In genomic region chr12:94761559-94761958, GRCh38 we compare ENCODE assay signal across 1 cellular context.
A peak's percentile ranks its signal among the peaks of the same experiment; 100 is the strongest.
TF ChIP-seq lines count a peak whose summit lies in the region.

No MANE protein-coding gene starts in this region.

TF ChIP-seq in SK-N-SH, 30 proteins besides CTCF, POLR2A, EP300 and RAD21 (continued from another document):
- TF ChIP-seq, protein P1, sequence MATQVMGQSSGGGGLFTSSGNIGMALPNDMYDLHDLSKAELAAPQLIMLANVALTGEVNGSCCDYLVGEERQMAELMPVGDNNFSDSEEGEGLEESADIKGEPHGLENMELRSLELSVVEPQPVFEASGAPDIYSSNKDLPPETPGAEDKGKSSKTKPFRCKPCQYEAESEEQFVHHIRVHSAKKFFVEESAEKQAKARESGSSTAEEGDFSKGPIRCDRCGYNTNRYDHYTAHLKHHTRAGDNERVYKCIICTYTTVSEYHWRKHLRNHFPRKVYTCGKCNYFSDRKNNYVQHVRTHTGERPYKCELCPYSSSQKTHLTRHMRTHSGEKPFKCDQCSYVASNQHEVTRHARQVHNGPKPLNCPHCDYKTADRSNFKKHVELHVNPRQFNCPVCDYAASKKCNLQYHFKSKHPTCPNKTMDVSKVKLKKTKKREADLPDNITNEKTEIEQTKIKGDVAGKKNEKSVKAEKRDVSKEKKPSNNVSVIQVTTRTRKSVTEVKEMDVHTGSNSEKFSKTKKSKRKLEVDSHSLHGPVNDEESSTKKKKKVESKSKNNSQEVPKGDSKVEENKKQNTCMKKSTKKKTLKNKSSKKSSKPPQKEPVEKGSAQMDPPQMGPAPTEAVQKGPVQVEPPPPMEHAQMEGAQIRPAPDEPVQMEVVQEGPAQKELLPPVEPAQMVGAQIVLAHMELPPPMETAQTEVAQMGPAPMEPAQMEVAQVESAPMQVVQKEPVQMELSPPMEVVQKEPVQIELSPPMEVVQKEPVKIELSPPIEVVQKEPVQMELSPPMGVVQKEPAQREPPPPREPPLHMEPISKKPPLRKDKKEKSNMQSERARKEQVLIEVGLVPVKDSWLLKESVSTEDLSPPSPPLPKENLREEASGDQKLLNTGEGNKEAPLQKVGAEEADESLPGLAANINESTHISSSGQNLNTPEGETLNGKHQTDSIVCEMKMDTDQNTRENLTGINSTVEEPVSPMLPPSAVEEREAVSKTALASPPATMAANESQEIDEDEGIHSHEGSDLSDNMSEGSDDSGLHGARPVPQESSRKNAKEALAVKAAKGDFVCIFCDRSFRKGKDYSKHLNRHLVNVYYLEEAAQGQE (IDR thresholded peaks at IDR 0.05; ENCODE audit: low read depth, low read length), result no peak
- TF ChIP-seq FOXJ3 (CRISPR knock-in tag; IDR thresholded peaks at IDR 0.05) (no peak), NRF1 (IDR thresholded peaks at IDR 0.05; ENCODE audit: low read depth, low read length) (no peak), EZH2phosphoT487 (IDR thresholded peaks at IDR 0.05; ENCODE audit: borderline replicate concordance, low read depth) (no peak), IRF3 (IDR thresholded peaks at IDR 0.05; ENCODE audit: low read depth, low read length) (no peak), JUND (IDR thresholded peaks at IDR 0.05) (peak; percentile 67), GATA2 (CRISPR knock-in tag; IDR thresholded peaks at IDR 0.05) (no peak), MEF2A (IDR thresholded peaks at IDR 0.05; ENCODE audit: borderline replicate concordance, low read depth) (no peak), TAF1 (IDR thresholded peaks at IDR 0.05; ENCODE audit: borderline replicate concordance, low read depth, low read length) (no peak), ZBTB33 (IDR thresholded peaks at IDR 0.05; ENCODE audit: borderline replicate concordance, low read depth) (no peak), YY1 (IDR thresholded peaks at IDR 0.05; ENCODE audit: low read depth) (no peak), RFX5 (IDR thresholded peaks at IDR 0.05; ENCODE audit: low read length) (no peak), RXRA (IDR thresholded peaks at IDR 0.05; ENCODE audit: borderline replicate concordance, low read depth) (no peak), NFIC (IDR thresholded peaks at IDR 0.05; ENCODE audit: borderline replicate concordance) (no peak), FOXM1 (IDR thresholded peaks at IDR 0.05; ENCODE audit: low read depth) (no peak), SIN3A (IDR thresholded peaks at IDR 0.05; ENCODE audit: borderline replicate concordance, low read depth, low read length) (no peak)
